19 cellular contexts compared by ENCODE assay signal in the genomic region with DNA sequence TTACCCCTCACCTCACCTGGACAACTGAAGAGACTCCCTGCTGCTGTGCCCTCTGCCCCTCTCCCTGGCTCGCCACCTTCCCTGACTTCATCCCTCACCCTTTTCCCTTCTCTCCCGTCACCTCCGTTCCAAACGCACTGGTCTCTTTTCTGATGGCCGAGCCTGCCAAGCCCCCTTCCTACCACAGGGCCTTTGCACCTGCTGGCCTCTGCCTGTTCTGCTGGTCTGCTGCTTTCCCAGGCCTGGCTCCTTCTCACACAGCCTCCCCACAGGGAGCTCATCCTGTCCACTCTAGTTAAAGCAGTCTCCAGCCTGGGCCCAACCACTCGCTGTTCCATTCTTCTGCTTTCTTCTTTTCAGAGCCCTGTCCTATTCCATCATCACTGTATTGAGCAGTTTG. TPM values are rescaled to one million over a fixed set of nuclear protein-coding genes. Genes with fewer than 3 reads are reported as not detected.
DNase-seq lines count a peak whose midpoint lies in the region; ATAC-seq, FAIRE-seq and TF ChIP-seq lines count a peak whose summit lies in the region.
"Had no signal": no experiment of that assay in that cellular context is flagged by ENCODE, and none has a peak within 500 bp of the region (broad histone marks: within the 10 kb centered on the region; RNA-seq: fewer than 3 reads in every experiment).

No MANE protein-coding gene starts in this region.

- POLR2A ChIA-PET in WTC11 (lab: Charles Lee): no interaction called here

- intact Hi-C loops in dorsolateral prefrontal cortex (cut with DNase I) (loop anchor here in 1 of 2 donors (5.0 kb wide), 1 partner anchor 36 kb away; a partner anchor contains a TSS), left colon (cut with DNase I, micrococcal nuclease) (no loop called here)

- H3F3A ChIP-seq in neural progenitor cell (ENCODE audit: low read depth): peaks cover 62% of the 10 kb centered on the region

- CTCF ChIA-PET in WTC11 (lab: Charles Lee): interaction anchor here (2.4 kb wide), 1 partner anchor 23 kb away, joined by 8 read pairs; no protein-coding TSS in a partner anchor

- H3K27me3 Mint-ChIP-seq in WTC11 (ENCODE audit: low read depth) (no peaks in the 10 kb centered on the region), neural progenitor cell (ENCODE audit: insufficient read depth, low read depth) (peaks cover 6% of the 10 kb centered on the region)
- H3K27me3 Mint-ChIP-seq: IgD-negative memory B cell had no signal

- H3K9me3 Mint-ChIP-seq in WTC11: no peaks in the 10 kb centered on the region
- H3K9me3 Mint-ChIP-seq in neural progenitor cell: no peaks in the 10 kb centered on the region
- H3K9me3 Mint-ChIP-seq: IgD-negative memory B cell had no signal

- H3K27ac ChIP-seq in dorsolateral prefrontal cortex (peak overlapping the region; percentile 13 to 99 (median 94)), neural progenitor cell (no peak overlapping the region)
- H3K27ac ChIP-seq: A549, C4-2B had no signal

- ATAC-seq in WTC11 (no peak), left colon (no peak), HG03280 (IDR thresholded peaks at IDR 0.05; ENCODE audit: unreplicated experiment) (no peak)
- ATAC-seq: A549 had no signal

- H3K4me3 ChIP-seq in dorsolateral prefrontal cortex (no peak overlapping the region), neural progenitor cell (no peak overlapping the region)
- H3K4me3 ChIP-seq: A549 had no signal

- H3K9me3 ChIP-seq in neural progenitor cell (ENCODE audit: low read depth): no peaks in the 10 kb centered on the region
- H3K9me3 ChIP-seq: A549 had no signal

- no peak for TF ChIP-seq CTCF in WTC11 (IDR thresholded peaks at IDR 0.05)
- no peak for TF ChIP-seq CTCF in dorsolateral prefrontal cortex (IDR thresholded peaks at IDR 0.05 in 54 of 56, conservative IDR thresholded peaks at IDR 0.05 in 2 of 56; ENCODE audit: low read depth in 1 of 56, partially characterized antibody in 56 of 56)
- TF ChIP-seq CTCF in neural progenitor cell (IDR thresholded peaks at IDR 0.05): no peak

- no peak for FAIRE-seq in GM12891 (lab: Jason Lieb, UNC)
- FAIRE-seq: A549, GM19239 had no signal

- H2AFZ ChIP-seq in neural progenitor cell (replicated peaks): no peak overlapping the region

- H3K4me3 Mint-ChIP-seq in WTC11 (no peak overlapping the region), neural progenitor cell (peak overlapping the region; percentile 6)
- H3K4me3 Mint-ChIP-seq: IgD-negative memory B cell had no signal

- H3K27ac Mint-ChIP-seq in WTC11: peak overlapping the region; percentile 74
- peak overlapping the region; percentile 100 for H3K27ac Mint-ChIP-seq in neural progenitor cell

- H3K36me3 Mint-ChIP-seq in WTC11: peaks cover 25% of the 10 kb centered on the region
- H3K36me3 Mint-ChIP-seq in neural progenitor cell: peaks cover 11% of the 10 kb centered on the region

- H3K9ac ChIP-seq in neural progenitor cell: no peak overlapping the region

- H3K4me1 ChIP-seq in neural progenitor cell: peaks cover 55% of the 10 kb centered on the region
- H3K4me1 ChIP-seq: A549 had no signal

- no peak overlapping the region for H3K4me2 ChIP-seq in neural progenitor cell
- H3K4me2 ChIP-seq: A549 had no signal

- no peaks in the 10 kb centered on the region for H4K20me1 ChIP-seq in neural progenitor cell (ENCODE audit: low read depth)

- H3K27me3 ChIP-seq in dorsolateral prefrontal cortex: no peaks in the 10 kb centered on the region
- H3K27me3 ChIP-seq in neural progenitor cell: no peaks in the 10 kb centered on the region

- H3K4me1 Mint-ChIP-seq in WTC11 (peaks cover 18% of the 10 kb centered on the region), neural progenitor cell (peaks cover 52% of the 10 kb centered on the region)

- H3K79me2 ChIP-seq in neural progenitor cell (ENCODE audit: low read depth): no peaks in the 10 kb centered on the region

- no peak for TF ChIP-seq POLR2A in GM12891 (IDR thresholded peaks at IDR 0.05; ENCODE audit: low read depth, low read length)

- no peaks in the 10 kb centered on the region for H3K36me3 ChIP-seq in neural progenitor cell

- DNase-seq in GM12891 (ENCODE audit: insufficient read length, low spot score) (no peak), WTC11 (ENCODE audit: low spot score) (no peak), dorsolateral prefrontal cortex (no peak), neural progenitor cell (ENCODE audit: low spot score) (no peak), left colon (no peak), NCI-H748 (lab: John Stamatoyannopoulos, UW; ENCODE audit: unreplicated experiment) (no peak)
- DNase-seq: COR-L47; DMS153; NCI-H1105; NCI-H1694; NCI-H345; NCI-H526; NK-92 treated with Interleukin-12 subunit alpha and Interleukin-12 subunit beta, amount 100 ng/mL, for 24 hours; SIG-M5 had no signal

TF ChIP-seq in GM12891, 5 proteins besides CTCF, POLR2A, EP300 and RAD21:
- no peak for TF ChIP-seq SPI1 (IDR thresholded peaks at IDR 0.05; ENCODE audit: low read depth, low read length)
- 0 out of 2 replicates have a peak, but pooled peaks have one; percentile 18 for TF ChIP-seq POLR2AphosphoS5 (IDR thresholded peaks at IDR 0.05; ENCODE audit: low read depth, low read length)
- no peak for TF ChIP-seq TAF1 (IDR thresholded peaks at IDR 0.05; ENCODE audit: low read depth, low read length)

TF ChIP-seq in WTC11, 78 proteins besides CTCF, POLR2A, EP300 and RAD21:
- TF ChIP-seq SMAD4 (CRISPR knock-in tag; IDR thresholded peaks at IDR 0.05): no peak
- peak; percentile 90; the same call in 1 of the 2 replicates for TF ChIP-seq GTF2I (CRISPR knock-in tag; conservative IDR thresholded peaks at IDR 0.05)

RNA-seq across cellular contexts. Expression of a gene that starts 34.6 kb away (rescaled TPM):
- 21.3 TPM for polyA plus RNA-seq in GM12891 (2012; ENCODE audit: low read depth, missing spikeins)
- total RNA-seq in WTC11 (2021) (41.2 to 60.1 TPM (median 42.0 TPM) in 3 replicates), dorsolateral prefrontal cortex (10 to 100 TPM; 29.7 to 64.7 (median 41.5) TPM), neural progenitor cell (ENCODE audit: low replicate concordance) (23.5 and 28.7 TPM in 2 replicates), left colon (10 to 100 TPM; 20.9 to 24.0 TPM)
